In genomic region chr1:115976900-115977480, GRCh38 we compare ENCODE assay signal across 7 cellular contexts. TPM values are rescaled to one million over a fixed set of nuclear protein-coding genes. Genes with fewer than 3 reads are reported as not detected.
DNase-seq lines count a peak whose midpoint lies in the region; ATAC-seq, FAIRE-seq and TF ChIP-seq lines count a peak whose summit lies in the region.

No MANE protein-coding gene starts in this region.

- no peak overlapping the region for H3K27ac ChIP-seq in SJSA1
- peak overlapping the region; percentile 63 to 77 (median 66) for H3K27ac ChIP-seq in pancreas

- peak; percentile 4 for DNase-seq in HCEC 1CT
- DNase-seq in SJSA1 (ENCODE audit: low read depth in 1 of 2, low spot score in 2 of 2), result peak in 1 of 2 experiments; percentile 26
- DNase-seq in fibroblast of peridontal ligament (ENCODE audit: extremely low read depth), result peak; percentile 11
- DNase-seq in pancreas, result peak in 3 of 6 donors; percentile 16 to 59 (median 20)
- DNase-seq in NCI-H2196 (lab: John Stamatoyannopoulos, UW; ENCODE audit: unreplicated experiment), result no peak

- H3K4me3 ChIP-seq in SJSA1 (peak overlapping the region; percentile 61), pancreas (peak overlapping the region; percentile 42 to 82 (median 59))

- peaks cover 14% of the 10 kb centered on the region for H3K4me1 ChIP-seq in SJSA1 (replicated peaks)
- peaks cover 0 to 4% (median 0%) of the 10 kb centered on the region in 3 donors for H3K4me1 ChIP-seq in pancreas

- intact Hi-C loops in pancreas (cut with DNase I), result no loop called here

- no peaks in the 10 kb centered on the region for H3K36me3 ChIP-seq in SJSA1
- H3K36me3 ChIP-seq in pancreas, result no peaks in the 10 kb centered on the region

- H3K27me3 ChIP-seq in SJSA1 (replicated peaks) (no peaks in the 10 kb centered on the region), pancreas (no peaks in the 10 kb centered on the region)

- 36 to 40% methylated on average over 18 of the region's 18 CpGs for WGBS in pancreas, 2 donors

- TF ChIP-seq CTCF in pancreas (IDR thresholded peaks at IDR 0.05), result no peak

- H3K9me3 ChIP-seq in SJSA1 (replicated peaks) (no peaks in the 10 kb centered on the region), pancreas (no peaks in the 10 kb centered on the region)

- no peak for FAIRE-seq in pancreas (lab: Jason Lieb, UNC)

- peak in 3 of 4 donors; percentile 4 to 16 (median 5) for ATAC-seq in pancreas
- ATAC-seq in GM19395 (IDR thresholded peaks at IDR 0.05; ENCODE audit: unreplicated experiment), result no peak
- ATAC-seq in GM19035 (IDR thresholded peaks at IDR 0.05; ENCODE audit: unreplicated experiment), result no peak

RNA-seq across cellular contexts. Expression of gene SLC22A15, which starts 0.7 kb away (rescaled TPM):
- 0.94 and 4.7 TPM in 2 replicates for total RNA-seq in SJSA1 (2014; rRNA removed; shearing (Covaris generic))
- 1 to 10 TPM; 2.2 to 4.9 (median 3.3) TPM for total RNA-seq in pancreas
- polyA plus RNA-seq in pancreas, result 1 to 10 TPM; 1.5 to 4.0 TPM

Comparison
In these comparisons a context has a peak if more than half of its experiments do, and no peak if none do; other contexts are left out.
1. ATAC-seq: peak in pancreas (3 of 4); none in GM19395 (single experiment) and GM19035 (single experiment).